ENCODE assay signal across 18 cellular contexts in genomic region chr20:1473244-1473635, GRCh38. TPM values are rescaled to one million over a fixed set of nuclear protein-coding genes. Genes with fewer than 3 reads are reported as not detected.
DNase-seq lines count a peak whose midpoint lies in the region; ATAC-seq, FAIRE-seq and TF ChIP-seq lines count a peak whose summit lies in the region.
"Had no signal": no experiment of that assay in that cellular context is flagged by ENCODE, and none has a peak within 500 bp of the region (broad histone marks: within the 10 kb centered on the region; RNA-seq: fewer than 3 reads in every experiment).

No MANE protein-coding gene starts in this region.

- TF ChIP-seq CTCF in HEK293 (tag by site-specific recombination; IDR thresholded peaks at IDR 0.05) (no peak), K562 (IDR thresholded peaks at IDR 0.05 in 2 of 3, conservative IDR thresholded peaks at IDR 0.05 in 1 of 3; ENCODE audit: insufficient read depth in 2 of 3, low read depth in 1 of 3, low read length in 3 of 3) (no peak), neutrophil (IDR thresholded peaks at IDR 0.05) (no peak), endodermal cell (conservative IDR thresholded peaks at IDR 0.05) (no peak)

- H3K27ac Mint-ChIP-seq in endodermal cell: no peak overlapping the region
- H3K27ac Mint-ChIP-seq: CD8-positive, alpha-beta memory T cell had no signal

- no peaks in the 10 kb centered on the region for H3K9me3 Mint-ChIP-seq in endodermal cell
- H3K9me3 Mint-ChIP-seq: CD8-positive, alpha-beta memory T cell had no signal

- CTCF ChIA-PET in HEK293 (lab: Yijun Ruan, JAX) (interaction anchor here (0.6 to 4.3 kb wide), 2 partner anchors 30 to 287 kb away, joined by 3 to 28 read pairs; no protein-coding TSS in a partner anchor), K562 (lab: Yijun Ruan, JAX; ENCODE audit: low intra/inter-chr PET ratio) (no interaction called here)

- no peak for DNase-seq in K562 (ENCODE audit: extremely low read depth in 1 of 4, low spot score in 3 of 4)
- no peak for DNase-seq in endodermal cell
- DNase-seq in UCSD-AML1 (lab: John Stamatoyannopoulos, UW; ENCODE audit: unreplicated experiment): no peak
- DNase-seq: ACHN; CD8-positive, alpha-beta memory T cell; NCI-H2107; NCI-H345; NCI-H526 treated with DMSO at 0.1 percent for 48 hours; PC-9 had no signal

- intact Hi-C loops in K562 (cut with micrococcal nuclease): no loop called here

- no peaks in the 10 kb centered on the region for H3K36me3 Mint-ChIP-seq in endodermal cell (ENCODE audit: low read depth)
- H3K36me3 Mint-ChIP-seq: CD8-positive, alpha-beta memory T cell had no signal

- peaks cover 0 to 79% (median 18%) of the 10 kb centered on the region in 10 experiments; a peak in 14 of 20 replicates for H3K4me1 ChIP-seq in BLaER1 treated with 17β-estradiol and CSF1 and Interleukin-3, amounts not matched to agents 10 nM and 100 nM
- H3K4me1 ChIP-seq in HEK293 (ENCODE audit: control insufficient read depth, insufficient read depth, low read length) (peaks cover 5% of the 10 kb centered on the region), K562 (replicated peaks in 1 of 2; ENCODE audit: control insufficient read depth in 2 of 2, insufficient read depth in 2 of 2, low read length in 2 of 2) (peaks cover 9 to 33% of the 10 kb centered on the region in 2 experiments; a peak in 4 of 5 replicates), neutrophil (ENCODE audit: control insufficient read depth in 1 of 2, insufficient read depth in 1 of 2, low read depth in 1 of 2, low read length in 1 of 2) (peaks cover 60 to 75% of the 10 kb centered on the region in 2 experiments), endodermal cell (ENCODE audit: control insufficient read depth, insufficient read depth, low read length) (peaks cover 4% of the 10 kb centered on the region)

- TF ChIP-seq RAD21 in K562 (CRISPR knock-in tag; conservative IDR thresholded peaks at IDR 0.05 in 1 of 2, IDR thresholded peaks at IDR 0.05 in 1 of 2): no peak

- H3K4me3 ChIP-seq in BLaER1 treated with 17β-estradiol and CSF1 and Interleukin-3, amounts not matched to agents 10 nM and 100 nM: no peak overlapping the region
- H3K4me3 ChIP-seq in HEK293 (ENCODE audit: low read depth, low read length) (no peak overlapping the region), K562 (no peak overlapping the region), neutrophil (ENCODE audit: low read depth in 1 of 2, low read length in 1 of 2) (peak overlapping the region; percentile 36 to 48), endodermal cell (ENCODE audit: low read length) (no peak overlapping the region)
- H3K4me3 ChIP-seq: PC-9, SK-N-MC had no signal

- H4K20me1 ChIP-seq in BLaER1 treated with 17β-estradiol and CSF1 and Interleukin-3, amounts not matched to agents 10 nM and 100 nM: peaks cover 0 to 20% (median 0%) of the 10 kb centered on the region in 11 experiments; a peak in 4 of 22 replicates
- no peaks in the 10 kb centered on the region for H4K20me1 ChIP-seq in K562 (replicated peaks; ENCODE audit: control insufficient read depth, insufficient read depth, low read length)

- FAIRE-seq in K562 (lab: Jason Lieb, UNC): no peak
- FAIRE-seq: H54 had no signal

- H3K79me2 ChIP-seq in K562 (ENCODE audit: control insufficient read depth, insufficient read depth, low read length): no peaks in the 10 kb centered on the region; the same call in 2 of the 3 replicates

- H3K4me3 Mint-ChIP-seq in endodermal cell: no peak overlapping the region
- H3K4me3 Mint-ChIP-seq: CD8-positive, alpha-beta memory T cell had no signal

- POLR2A ChIA-PET in HEK293 (lab: Yijun Ruan, JAX) (no interaction called here), K562 (lab: Yijun Ruan, JAX) (no interaction called here)

- peak overlapping the region in 6 of 11 experiments; percentile 36 to 84 (median 62); a peak in 12 of 22 replicates for H3K4me2 ChIP-seq in BLaER1 treated with 17β-estradiol and CSF1 and Interleukin-3, amounts not matched to agents 10 nM and 100 nM
- H3K4me2 ChIP-seq in K562 (ENCODE audit: insufficient read depth, low read length): no peak overlapping the region

- peaks cover 0 to 7% (median 0%) of the 10 kb centered on the region in 11 experiments; a peak in 3 of 22 replicates for H3K9me3 ChIP-seq in BLaER1 treated with 17β-estradiol and CSF1 and Interleukin-3, amounts not matched to agents 10 nM and 100 nM (replicated peaks in 1 of 11)
- no peaks in the 10 kb centered on the region for H3K9me3 ChIP-seq in HEK293 (ENCODE audit: control insufficient read depth, insufficient read depth, low read depth, low read length)
- H3K9me3 ChIP-seq in K562 (replicated peaks; ENCODE audit: control insufficient read depth, insufficient read depth, low read depth, low read length): no peaks in the 10 kb centered on the region
- no peaks in the 10 kb centered on the region for H3K9me3 ChIP-seq in neutrophil
- no peaks in the 10 kb centered on the region for H3K9me3 ChIP-seq in endodermal cell (ENCODE audit: control insufficient read depth, low read length)

- no peak for ATAC-seq in K562
- ATAC-seq in HG03469 (IDR thresholded peaks at IDR 0.05; ENCODE audit: unreplicated experiment): no peak
- ATAC-seq: Right ventricle myocardium inferior had no signal

- WGBS in K562 (ENCODE audit: insufficient coverage, low coverage, missing lambda C conversion rate): 80% methylated on average over 6 of the region's 7 CpGs
- 90% methylated on average over 7 of the region's 7 CpGs; no CpG with 5 or more reads in 1 of the 2 experiments for WGBS in endodermal cell (ENCODE audit: insufficient coverage in 1 of 2, insufficient read length in 1 of 2), 2 experiments

- peak overlapping the region; percentile 68; the same call in 1 of the 2 replicates for H2AFZ ChIP-seq in K562 (ENCODE audit: low read depth, low read length)
- H2AFZ ChIP-seq: PC-9 had no signal

- BruUV-seq in K562 (replicated peaks; lab: Mats Ljungman, UMichigan): no TSS peak

- no peaks in the 10 kb centered on the region for H3K9me1 ChIP-seq in K562 (ENCODE audit: control insufficient read depth, insufficient read depth, low read length)

- in situ Hi-C loops in K562 (cut with MboI): no loop called here

- peaks cover 0 to 27% (median 0%) of the 10 kb centered on the region in 11 experiments; a peak in 7 of 22 replicates for H3K36me3 ChIP-seq in BLaER1 treated with 17β-estradiol and CSF1 and Interleukin-3, amounts not matched to agents 10 nM and 100 nM
- H3K36me3 ChIP-seq in HEK293 (ENCODE audit: control insufficient read depth in 2 of 2, insufficient read depth in 1 of 2, low read length in 2 of 2) (no peaks in the 10 kb centered on the region), K562 (ENCODE audit: control insufficient read depth, insufficient read depth, low read length) (no peaks in the 10 kb centered on the region), neutrophil (peaks cover 94% of the 10 kb centered on the region), endodermal cell (ENCODE audit: control insufficient read depth, insufficient read depth, low read length) (no peaks in the 10 kb centered on the region)

- no peak for TF ChIP-seq EP300 in K562 (IDR thresholded peaks at IDR 0.05; ENCODE audit: low read length)

- 0 out of 22 replicates have a peak overlapping the region, but pooled peaks of 3 of the 11 experiments have one; percentile 8 to 21 (median 11) for H3K9ac ChIP-seq in BLaER1 treated with 17β-estradiol and CSF1 and Interleukin-3, amounts not matched to agents 10 nM and 100 nM
- no peak overlapping the region; a peak in 1 of 4 replicates for H3K9ac ChIP-seq in K562 (ENCODE audit: insufficient read depth in 1 of 2, low read depth in 2 of 2, low read length in 2 of 2)
- no peak overlapping the region for H3K9ac ChIP-seq in endodermal cell (ENCODE audit: extremely low read depth, low read length, poor library complexity, severe bottlenecking)

- H3K4me1 Mint-ChIP-seq in endodermal cell: peaks cover 9% of the 10 kb centered on the region

- H3K27me3 Mint-ChIP-seq in endodermal cell (ENCODE audit: insufficient read depth): peaks cover 6% of the 10 kb centered on the region

- H3K27ac ChIP-seq in BLaER1 treated with 17β-estradiol and CSF1 and Interleukin-3, amounts not matched to agents 10 nM and 100 nM: peak overlapping the region in 2 of 11 experiments; percentile 2 to 7; a peak in 1 of 22 replicates
- H3K27ac ChIP-seq in HEK293 (ENCODE audit: extremely low read depth, low read depth, low read length) (no peak overlapping the region), K562 (ENCODE audit: extremely low read depth, low read depth, low read length) (no peak overlapping the region), neutrophil (peak overlapping the region; percentile 96), endodermal cell (ENCODE audit: low read depth, low read length) (no peak overlapping the region)
- H3K27ac ChIP-seq: PC-9, SK-N-MC had no signal

- peaks cover 0 to 3% (median 0%) of the 10 kb centered on the region in 11 experiments; a peak in 2 of 22 replicates for H3K27me3 ChIP-seq in BLaER1 treated with 17β-estradiol and CSF1 and Interleukin-3, amounts not matched to agents 10 nM and 100 nM
- peaks cover 0 to 9% of the 10 kb centered on the region in 2 experiments; a peak in 2 of 5 replicates for H3K27me3 ChIP-seq in K562 (ENCODE audit: control insufficient read depth in 2 of 2, insufficient read depth in 2 of 2, low read length in 2 of 2)
- no peaks in the 10 kb centered on the region for H3K27me3 ChIP-seq in neutrophil
- no peaks in the 10 kb centered on the region for H3K27me3 ChIP-seq in endodermal cell (ENCODE audit: control insufficient read depth, insufficient read depth, low read length, poor library complexity, severe bottlenecking)

- no peak for TF ChIP-seq POLR2A in K562 (conservative IDR thresholded peaks at IDR 0.05)

RNA-seq across cellular contexts. Expression of gene NSFL1C, which starts 6.6 kb away (rescaled TPM):
- 50.9 and 82.3 TPM in 2 replicates for total RNA-seq in K562 (2011; cell fraction: chromatin; rRNA removed; ENCODE audit: low replicate concordance)
- total RNA-seq in K562 (2011; cell fraction: nucleolus; rRNA removed): 32.7 and 35.1 TPM in 2 replicates
- total RNA-seq in K562 (2011; cell fraction: nucleoplasm; rRNA removed): 58.5 and 68.4 TPM in 2 replicates
- total RNA-seq in K562 (2014; rRNA removed) (69.8 and 82.5 TPM in 2 replicates), K562 (2014; rRNA removed; fragmentation: Illumina TruSeq; extraction: Trizol) (27.2 and 29.9 TPM in 2 replicates), K562 (2015; rRNA removed; fragmentation: Illumina TruSeq; extraction: Trizol) (35.4 and 36.3 TPM in 2 replicates), K562 (2021) (97.3 and 99.1 TPM in 2 replicates), endodermal cell (100 to 1,000 TPM in 1 of 2 donors, 10 to 100 TPM in 1; 90.9 to 117 TPM)
- polyA plus RNA-seq in K562 (2011; rRNA removed) (20.8 and 26.5 TPM in 2 replicates), K562 (2014; fragmentation: Illumina TruSeq; extraction: Trizol) (104 and 119 TPM in 2 replicates), K562 (2014; fragmentation: Nextera tagmentation; extraction: Ambion mirVana) (10 to 100 TPM; 39.3 to 47.0 TPM), K562 (2014; rRNA removed) (53.8 and 71.3 TPM in 2 replicates)
- polyA plus RNA-seq in K562 (2011; cell fraction: cytosol; rRNA removed): 15.1 and 25.0 TPM in 2 replicates
- polyA plus RNA-seq in K562 (2011; cell fraction: nucleus; rRNA removed): 91.8 and 160 TPM in 2 replicates
- polyA plus RNA-seq in K562 (2012): 78.4 and 79.6 TPM in 2 replicates
- polyA minus RNA-seq in K562 (2011; rRNA and poly(A)+ RNA removed): 26.7 and 47.1 TPM in 2 replicates
- 11.0 and 17.7 TPM in 2 replicates for polyA minus RNA-seq in K562 (2011; cell fraction: cytosol; rRNA and poly(A)+ RNA removed)
- polyA minus RNA-seq in K562 (2011; cell fraction: nucleus; rRNA and poly(A)+ RNA removed): 47.0 and 118 TPM in 2 replicates
- 65.2 TPM for polyA plus RNA-seq in endodermal cell (2013, experiment 1 of 2)
- 61.3 TPM for polyA plus RNA-seq in endodermal cell (2013, experiment 2 of 2)

RNA-seq across cellular contexts. Expression of gene SIRPB2, which starts 18.0 kb away (rescaled TPM):
- not detected in 2 replicates for total RNA-seq in K562 (2011; cell fraction: chromatin; rRNA removed; ENCODE audit: low replicate concordance)
- not detected in 2 replicates for total RNA-seq in K562 (2011; cell fraction: nucleolus; rRNA removed)
- not detected in 2 replicates for total RNA-seq in K562 (2011; cell fraction: nucleoplasm; rRNA removed)
- total RNA-seq in K562 (2014; rRNA removed): not detected in 2 replicates
- total RNA-seq in K562 (2014; rRNA removed; fragmentation: Illumina TruSeq; extraction: Trizol): not detected in 2 replicates
- total RNA-seq in K562 (2015; rRNA removed; fragmentation: Illumina TruSeq; extraction: Trizol): 0.07 TPM in 1 of 2 replicates, not detected in the other
- total RNA-seq in K562 (2021): not detected in 2 replicates
- not detected in 2 replicates for polyA plus RNA-seq in K562 (2011; rRNA removed)
- 0.01 TPM in 1 of 2 replicates, not detected in the other for polyA plus RNA-seq in K562 (2011; cell fraction: cytosol; rRNA removed)
- not detected in 2 replicates for polyA plus RNA-seq in K562 (2011; cell fraction: nucleus; rRNA removed)
- 0.05 and 0.17 TPM in 2 replicates for polyA plus RNA-seq in K562 (2012)
- polyA plus RNA-seq in K562 (2014; fragmentation: Illumina TruSeq; extraction: Trizol): not detected in 2 replicates
- polyA plus RNA-seq in K562 (2014; fragmentation: Nextera tagmentation; extraction: Ambion mirVana): under 1 TPM in 1 of 2 experiments, not detected in 1; 0.07 TPM
- not detected in 2 replicates for polyA plus RNA-seq in K562 (2014; rRNA removed)
- not detected in 2 replicates for polyA minus RNA-seq in K562 (2011; rRNA and poly(A)+ RNA removed)
- not detected in 2 replicates for polyA minus RNA-seq in K562 (2011; cell fraction: cytosol; rRNA and poly(A)+ RNA removed)
- not detected in 2 replicates for polyA minus RNA-seq in K562 (2011; cell fraction: nucleus; rRNA and poly(A)+ RNA removed)
- total RNA-seq in endodermal cell: not detected
- not detected for polyA plus RNA-seq in endodermal cell (2013, experiment 1 of 2)
- polyA plus RNA-seq in endodermal cell (2013, experiment 2 of 2): not detected
- total RNA-seq: CD8-positive, alpha-beta memory T cell; Daoy; HT-29 had no signal
- polyA plus RNA-seq: CD8-positive, alpha-beta memory T cell had no signal

Comparison
In these comparisons a context has a peak if more than half of its experiments do, and no peak if none do; other contexts are left out.
1. H3K4me3 ChIP-seq: peak in neutrophil (2 of 2); none in BLaER1 treated with 17β-estradiol and CSF1 and Interleukin-3, amounts not matched to agents 10 nM and 100 nM (0 of 10), HEK293 (single experiment), K562 (single experiment) and endodermal cell (single experiment).